9 cellular contexts compared by ENCODE assay signal in the genomic region with DNA sequence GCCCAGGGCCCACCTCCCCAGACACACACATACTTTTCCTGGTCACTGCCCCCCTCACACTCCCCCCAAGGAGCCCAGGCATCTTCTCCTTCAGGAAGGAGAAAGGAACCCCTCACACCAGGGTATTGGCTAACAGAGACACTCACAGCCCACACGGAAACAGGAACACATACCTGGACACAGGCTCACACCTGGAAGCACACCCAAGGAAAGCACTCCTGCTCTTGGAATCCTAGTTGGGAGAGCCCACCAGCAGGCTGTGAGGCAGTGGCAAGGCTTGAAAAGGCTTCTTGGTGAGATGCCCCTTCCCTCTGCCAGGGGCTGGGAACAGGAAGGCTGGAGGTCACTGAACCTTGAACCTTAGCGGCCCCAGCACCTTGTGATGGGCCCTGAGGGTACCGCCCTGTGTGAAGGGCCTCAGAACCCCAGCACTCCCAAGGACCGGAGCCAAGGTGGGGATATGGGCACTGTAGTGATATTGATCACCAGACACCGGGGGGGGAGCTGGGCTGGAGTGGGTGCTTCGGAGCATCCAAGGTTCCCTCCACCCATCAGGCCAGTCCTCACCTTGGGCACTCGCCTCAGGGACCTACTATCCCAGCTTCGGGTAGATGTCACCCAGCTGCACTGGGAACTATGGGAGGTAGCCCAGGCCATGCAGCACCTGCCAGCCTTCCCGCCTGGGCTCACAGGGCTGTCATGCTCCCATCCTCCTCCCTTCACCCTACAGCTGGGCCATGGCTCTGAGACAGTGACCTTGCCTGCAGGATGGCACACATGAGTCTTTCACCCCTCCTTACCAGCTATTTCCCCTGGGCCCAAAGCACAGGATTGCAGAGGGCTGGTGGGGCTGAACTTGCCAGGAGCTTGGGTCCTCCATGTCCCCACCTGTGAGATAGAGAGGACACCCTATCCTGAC. TPM values are rescaled to one million over a fixed set of nuclear protein-coding genes. Genes with fewer than 3 reads are reported as not detected.
DNase-seq lines count a peak whose midpoint lies in the region; ATAC-seq, FAIRE-seq and TF ChIP-seq lines count a peak whose summit lies in the region.
"Had no signal": no experiment of that assay in that cellular context is flagged by ENCODE, and none has a peak within 500 bp of the region (broad histone marks: within the 10 kb centered on the region; RNA-seq: fewer than 3 reads in every experiment).

No MANE protein-coding gene starts in this region.

- H3K36me3 Mint-ChIP-seq in naive thymus-derived CD4-positive, alpha-beta T cell, result no peaks in the 10 kb centered on the region

- H3K9ac ChIP-seq in liver (ENCODE audit: low read depth in 1 of 2, low read length in 2 of 2), result peak overlapping the region in 1 of 2 donors; percentile 0
- no peak overlapping the region for H3K9ac ChIP-seq in HepG2 (ENCODE audit: insufficient read depth, low read depth, low read length)
- no peak overlapping the region for H3K9ac ChIP-seq in mammary epithelial cell (ENCODE audit: insufficient read depth, low read length)

- dilution Hi-C loops in mammary epithelial cell (cut with HindIII; ENCODE audit: low sequenced_read_pairs), result loop anchor here (25.0 kb wide), 1 partner anchor 160 kb away; a partner anchor contains a TSS

- TF ChIP-seq RAD21 in liver (IDR thresholded peaks at IDR 0.05), result no peak
- TF ChIP-seq RAD21 in HepG2 (CRISPR knock-in tag; IDR thresholded peaks at IDR 0.05), result no peak

- H3K27me3 Mint-ChIP-seq in naive thymus-derived CD4-positive, alpha-beta T cell, result peaks cover 0 to 29% (median 0%) of the 10 kb centered on the region in 5 donors

- peak overlapping the region in 1 of 3 donors; percentile 80 for H3K4me3 ChIP-seq in liver (ENCODE audit: low read depth in 1 of 3, low read length in 3 of 3)
- no peak overlapping the region for H3K4me3 ChIP-seq in HepG2 (replicated peaks in 1 of 3; ENCODE audit: insufficient read depth in 1 of 3, low read depth in 2 of 3, low read length in 3 of 3)
- no peak overlapping the region for H3K4me3 ChIP-seq in mammary epithelial cell (replicated peaks in 1 of 3; ENCODE audit: insufficient read depth in 1 of 3, low read depth in 2 of 3, low read length in 3 of 3)
- peak overlapping the region; percentile 66 for H3K4me3 ChIP-seq in naive thymus-derived CD4-positive, alpha-beta T cell (ENCODE audit: low read length)
- peak overlapping the region; percentile 48 to 58 for H3K4me3 ChIP-seq in vagina

- H3K4me1 Mint-ChIP-seq in naive thymus-derived CD4-positive, alpha-beta T cell, result peaks cover 0 to 14% (median 5%) of the 10 kb centered on the region in 7 donors

- POLR2A ChIA-PET in HepG2 (lab: Yijun Ruan, JAX), result no interaction called here
- POLR2A ChIA-PET in naive thymus-derived CD4-positive, alpha-beta T cell (lab: Charles Lee), result no interaction called here

- H4K20me1 ChIP-seq in HepG2 (ENCODE audit: insufficient read depth, low read length), result no peaks in the 10 kb centered on the region
- H4K20me1 ChIP-seq in mammary epithelial cell (ENCODE audit: insufficient read depth, low read length), result no peaks in the 10 kb centered on the region

- H3K79me2 ChIP-seq in HepG2 (ENCODE audit: insufficient read depth, low read length), result no peaks in the 10 kb centered on the region
- H3K79me2 ChIP-seq in mammary epithelial cell (ENCODE audit: insufficient read depth, low read length), result no peaks in the 10 kb centered on the region

- TF ChIP-seq CTCF in liver (IDR thresholded peaks at IDR 0.05; ENCODE audit: low read depth, low read length, missing input control) (no peak), HepG2 (CRISPR knock-in tag; IDR thresholded peaks at IDR 0.05) (no peak), mammary epithelial cell (conservative IDR thresholded peaks at IDR 0.05 in 1 of 2, IDR thresholded peaks at IDR 0.05 in 1 of 2; ENCODE audit: extremely low read depth in 1 of 2, insufficient read depth in 1 of 2, low read depth in 1 of 2, low read length in 2 of 2) (no peak), vagina (IDR thresholded peaks at IDR 0.05) (no peak)

- H3K9me3 Mint-ChIP-seq in naive thymus-derived CD4-positive, alpha-beta T cell, result peaks cover 0 to 16% (median 7%) of the 10 kb centered on the region in 11 donors

- H3K36me3 ChIP-seq in liver (ENCODE audit: control insufficient read depth in 4 of 4, insufficient read depth in 3 of 4, low read depth in 1 of 4, low read length in 3 of 4) (no peaks in the 10 kb centered on the region), HepG2 (replicated peaks in 1 of 2; ENCODE audit: control insufficient read depth in 1 of 2, insufficient read depth in 2 of 2, low read length in 2 of 2) (no peaks in the 10 kb centered on the region), mammary epithelial cell (ENCODE audit: insufficient read depth, low read length) (no peaks in the 10 kb centered on the region), vagina (no peaks in the 10 kb centered on the region)
- H3K36me3 ChIP-seq in naive thymus-derived CD4-positive, alpha-beta T cell (ENCODE audit: control insufficient read depth in 2 of 3, insufficient read depth in 3 of 3, low read length in 3 of 3), result no peaks in the 10 kb centered on the region

- BruUV-seq in HepG2 (replicated peaks; lab: Mats Ljungman, UMichigan), result no TSS peak
- no TSS peak for BruUV-seq in mammary epithelial cell (replicated peaks; lab: Mats Ljungman, UMichigan)

- H3K9me3 ChIP-seq in liver (ENCODE audit: control insufficient read depth in 4 of 4, low read length in 3 of 4), result no peaks in the 10 kb centered on the region
- no peaks in the 10 kb centered on the region; the same call in 1 of the 2 replicates for H3K9me3 ChIP-seq in HepG2 (ENCODE audit: low read length)
- H3K9me3 ChIP-seq in mammary epithelial cell (replicated peaks; ENCODE audit: insufficient read depth, low read length), result no peaks in the 10 kb centered on the region
- no peaks in the 10 kb centered on the region for H3K9me3 ChIP-seq in naive thymus-derived CD4-positive, alpha-beta T cell (ENCODE audit: control insufficient read depth in 2 of 3, low read length in 3 of 3)
- H3K9me3 ChIP-seq in vagina, result no peaks in the 10 kb centered on the region

- H3K4me3 Mint-ChIP-seq in naive thymus-derived CD4-positive, alpha-beta T cell, result peak overlapping the region; percentile 50 to 91 (median 74)

- intact Hi-C loops in HepG2 (cut with micrococcal nuclease; ENCODE audit: unreplicated experiment) (no loop called here), mammary epithelial cell (cut with micrococcal nuclease) (no loop called here), vagina (cut with DNase I) (no loop called here)
- intact Hi-C loops in naive thymus-derived CD4-positive, alpha-beta T cell (cut with micrococcal nuclease), result loop anchor here in 1 of 2 donors (1.0 to 5.0 kb wide), 4 partner anchors 34 to 436 kb away; a partner anchor contains a TSS

- H2AFZ ChIP-seq in HepG2 (ENCODE audit: low read length) (no peak overlapping the region), mammary epithelial cell (ENCODE audit: low read depth, low read length) (peak overlapping the region; percentile 98)

- TF ChIP-seq POLR2A in HepG2 (IDR thresholded peaks at IDR 0.05; ENCODE audit: insufficient read depth in 1 of 2, low read depth in 2 of 2, low read length in 2 of 2) (no peak), vagina (IDR thresholded peaks at IDR 0.05) (no peak)

- CTCF ChIA-PET in HepG2 (lab: Yijun Ruan, JAX; ENCODE audit: low intra/inter-chr PET ratio, low total read pairs) (no interaction called here), mammary epithelial cell (lab: Charles Lee; ENCODE audit: low non-redundant PET) (interaction anchor here (0.7 kb wide), 1 partner anchor 493 kb away, joined by 5 read pairs; no protein-coding TSS in a partner anchor)
- CTCF ChIA-PET in naive thymus-derived CD4-positive, alpha-beta T cell (lab: Charles Lee), result interaction anchor here (0.7 to 1.0 kb wide), 3 partner anchors 13 to 122 kb away, joined by 3 to 5 read pairs (median 3); no protein-coding TSS in a partner anchor

- in situ Hi-C loops in HepG2 (cut with HindIII; ENCODE audit: extremely low pct_ligation_motif_present, low pct_unique_long_range_greater_than_20kb) (no loop called here), mammary epithelial cell (cut with MboI; ENCODE audit: low sequenced_read_pairs in 2 of 2) (no loop called here)

- no peak for ATAC-seq in HepG2
- no peak for ATAC-seq in naive thymus-derived CD4-positive, alpha-beta T cell
- no peak for ATAC-seq in HG03571 (IDR thresholded peaks at IDR 0.05; ENCODE audit: unreplicated experiment)

- H3K4me2 ChIP-seq in HepG2 (ENCODE audit: low read depth, low read length), result no peak overlapping the region
- no peak overlapping the region for H3K4me2 ChIP-seq in mammary epithelial cell (ENCODE audit: insufficient read depth, low read depth, low read length)

- H3K27ac ChIP-seq in liver (ENCODE audit: low read depth in 1 of 2, low read length in 2 of 2) (peak overlapping the region; percentile 87 to 91), HepG2 (ENCODE audit: extremely low read length, insufficient read depth, low read length) (no peak overlapping the region), mammary epithelial cell (ENCODE audit: insufficient read depth, low read depth, low read length) (no peak overlapping the region), vagina (peak overlapping the region; percentile 73)
- H3K27ac ChIP-seq in naive thymus-derived CD4-positive, alpha-beta T cell (ENCODE audit: low read depth, low read length), result peak overlapping the region; percentile 65

- peak overlapping the region in 5 of 9 donors; percentile 21 to 75 (median 32) for H3K27ac Mint-ChIP-seq in naive thymus-derived CD4-positive, alpha-beta T cell

- 91% methylated on average over 9 of the region's 9 CpGs for WGBS in liver
- WGBS in HepG2 (ENCODE audit: low lambda C conversion rate), result 45% methylated on average over 5 of the region's 9 CpGs
- 95% methylated on average over 8 of the region's 9 CpGs for WGBS in mammary epithelial cell (ENCODE audit: low coverage, missing lambda C conversion rate)

- no peak for FAIRE-seq in HepG2 (lab: Jason Lieb, UNC)

- H3K27me3 ChIP-seq in liver (ENCODE audit: control insufficient read depth in 4 of 4, insufficient read depth in 4 of 4, low read length in 3 of 4) (no peaks in the 10 kb centered on the region), HepG2 (ENCODE audit: control insufficient read depth in 1 of 2, insufficient read depth in 2 of 2, low read length in 2 of 2) (peaks cover 0 to 8% of the 10 kb centered on the region in 2 experiments; a peak in 2 of 5 replicates), mammary epithelial cell (ENCODE audit: insufficient read depth, low read length) (no peaks in the 10 kb centered on the region), vagina (no peaks in the 10 kb centered on the region)
- no peaks in the 10 kb centered on the region for H3K27me3 ChIP-seq in naive thymus-derived CD4-positive, alpha-beta T cell (ENCODE audit: control insufficient read depth in 2 of 2, insufficient read depth in 2 of 2, low read length in 2 of 2)

- DNase-seq in HepG2 (ENCODE audit: low spot score) (no peak), mammary epithelial cell (no peak), vagina (ENCODE audit: extremely low spot score in 2 of 2) (peak; percentile 84 to 93), NCI-H1105 (lab: John Stamatoyannopoulos, UW) (no peak), SK-N-DZ (ENCODE audit: low spot score) (no peak)
- DNase-seq in naive thymus-derived CD4-positive, alpha-beta T cell, result no peak
- DNase-seq: EL had no signal

- peaks cover 2 to 20% (median 13%) of the 10 kb centered on the region in 4 donors for H3K4me1 ChIP-seq in liver (ENCODE audit: control insufficient read depth in 4 of 4, insufficient read depth in 4 of 4, low read length in 3 of 4)
- peaks cover 17% of the 10 kb centered on the region for H3K4me1 ChIP-seq in HepG2 (ENCODE audit: insufficient read depth, low read length)
- peaks cover 14% of the 10 kb centered on the region for H3K4me1 ChIP-seq in mammary epithelial cell (ENCODE audit: insufficient read depth, low read length)
- peaks cover 0 to 11% of the 10 kb centered on the region in 2 donors for H3K4me1 ChIP-seq in naive thymus-derived CD4-positive, alpha-beta T cell (ENCODE audit: control insufficient read depth in 2 of 2, insufficient read depth in 2 of 2, low read length in 2 of 2)
- peaks cover 27% of the 10 kb centered on the region for H3K4me1 ChIP-seq in vagina

- TF ChIP-seq EP300 in HepG2 (IDR thresholded peaks at IDR 0.05; ENCODE audit: low read depth in 2 of 2, low read length in 2 of 2) (no peak), HepG2 (CRISPR knock-in tag; IDR thresholded peaks at IDR 0.05; ENCODE audit: borderline replicate concordance) (no peak)

RNA-seq across cellular contexts. Expression of a gene that starts 16.4 kb away (rescaled TPM):
- total RNA-seq in liver (1 to 10 TPM in 1 of 2 donors, under 1 TPM in 1; 0.51 to 1.3 TPM), HepG2 (2016; rRNA removed; fragmentation: Illumina TruSeq; extraction: Trizol) (not detected in 2 replicates), mammary epithelial cell (not detected), vagina (not detected)
- polyA plus RNA-seq in liver (under 1 TPM; 0.76 to 0.86 TPM), HepG2 (2011; rRNA removed) (0.13 TPM in 1 of 2 replicates, not detected in the other), mammary epithelial cell (not detected)
- not detected in 2 replicates for total RNA-seq in HepG2 (2016; cell fraction: cytosol; rRNA removed; fragmentation: Illumina TruSeq; extraction: Trizol; ENCODE audit: low read depth)
- total RNA-seq in HepG2 (2016; cell fraction: insoluble cytoplasmic fraction; rRNA removed; fragmentation: Illumina TruSeq; extraction: Trizol), result not detected in 2 replicates
- total RNA-seq in HepG2 (2016; cell fraction: membrane; rRNA removed; fragmentation: Illumina TruSeq; extraction: Trizol), result not detected in 2 replicates
- not detected in 2 replicates for total RNA-seq in HepG2 (2016; cell fraction: nucleus; rRNA removed; fragmentation: Illumina TruSeq; extraction: Trizol)
- 0.06 TPM in 1 of 2 replicates, not detected in the other for polyA plus RNA-seq in HepG2 (2011; cell fraction: cytosol; rRNA removed)
- polyA plus RNA-seq in HepG2 (2011; cell fraction: nucleus; rRNA removed), result not detected in 2 replicates
- polyA plus RNA-seq in HepG2 (2012), result not detected in 2 replicates
- polyA plus RNA-seq in HepG2 (2016; cell fraction: cytosol; fragmentation: Illumina TruSeq; extraction: Trizol; ENCODE audit: low read depth), result not detected in 2 replicates
- not detected in 2 replicates for polyA plus RNA-seq in HepG2 (2016; cell fraction: insoluble cytoplasmic fraction; fragmentation: Illumina TruSeq; extraction: Trizol; ENCODE audit: low read depth)
- not detected in 2 replicates for polyA plus RNA-seq in HepG2 (2016; cell fraction: membrane; fragmentation: Illumina TruSeq; extraction: Trizol; ENCODE audit: low read depth)
- polyA plus RNA-seq in HepG2 (2016; cell fraction: nucleus; fragmentation: Illumina TruSeq; extraction: Trizol; ENCODE audit: insufficient read depth, low read depth), result not detected in 2 replicates
- 0.16 TPM in 1 of 2 replicates, not detected in the other for polyA minus RNA-seq in HepG2 (2011; rRNA and poly(A)+ RNA removed; ENCODE audit: low replicate concordance)
- polyA minus RNA-seq in HepG2 (2011; cell fraction: cytosol; rRNA and poly(A)+ RNA removed), result not detected in 2 replicates
- not detected in 2 replicates for polyA minus RNA-seq in HepG2 (2011; cell fraction: nucleus; rRNA and poly(A)+ RNA removed)
- not detected for polyA minus RNA-seq in mammary epithelial cell
- total RNA-seq in naive thymus-derived CD4-positive, alpha-beta T cell, result not detected
- polyA plus RNA-seq in naive thymus-derived CD4-positive, alpha-beta T cell, result not detected
- polyA plus RNA-seq in SK-N-DZ (2014; cell fraction: cytosol; rRNA removed), result not detected in 2 replicates
- polyA plus RNA-seq in SK-N-DZ (2014; cell fraction: nucleus; rRNA removed), result not detected in 2 replicates

RNA-seq across cellular contexts. Expression of a gene that starts 30.6 kb away (rescaled TPM):
- total RNA-seq in liver, result 10 to 100 TPM in 1 of 2 donors, 1 to 10 TPM in 1; 7.2 to 28.4 TPM
- polyA plus RNA-seq in liver, result 10 to 100 TPM; 19.8 to 27.4 TPM
- total RNA-seq in HepG2 (2016; rRNA removed; fragmentation: Illumina TruSeq; extraction: Trizol), result not detected in 2 replicates
- total RNA-seq in HepG2 (2016; cell fraction: cytosol; rRNA removed; fragmentation: Illumina TruSeq; extraction: Trizol; ENCODE audit: low read depth), result not detected in 2 replicates
- total RNA-seq in HepG2 (2016; cell fraction: insoluble cytoplasmic fraction; rRNA removed; fragmentation: Illumina TruSeq; extraction: Trizol), result not detected in 2 replicates
- total RNA-seq in HepG2 (2016; cell fraction: membrane; rRNA removed; fragmentation: Illumina TruSeq; extraction: Trizol), result not detected in 2 replicates
- total RNA-seq in HepG2 (2016; cell fraction: nucleus; rRNA removed; fragmentation: Illumina TruSeq; extraction: Trizol), result not detected in 2 replicates
- polyA plus RNA-seq in HepG2 (2011; rRNA removed), result not detected in 2 replicates
- polyA plus RNA-seq in HepG2 (2011; cell fraction: cytosol; rRNA removed), result not detected in 2 replicates
- polyA plus RNA-seq in HepG2 (2011; cell fraction: nucleus; rRNA removed), result 0.10 TPM in 1 of 2 replicates, not detected in the other
- polyA plus RNA-seq in HepG2 (2012), result not detected in 2 replicates
- polyA plus RNA-seq in HepG2 (2016; cell fraction: cytosol; fragmentation: Illumina TruSeq; extraction: Trizol; ENCODE audit: low read depth), result not detected in 2 replicates
- not detected in 2 replicates for polyA plus RNA-seq in HepG2 (2016; cell fraction: insoluble cytoplasmic fraction; fragmentation: Illumina TruSeq; extraction: Trizol; ENCODE audit: low read depth)
- not detected in 2 replicates for polyA plus RNA-seq in HepG2 (2016; cell fraction: membrane; fragmentation: Illumina TruSeq; extraction: Trizol; ENCODE audit: low read depth)
- not detected in 2 replicates for polyA plus RNA-seq in HepG2 (2016; cell fraction: nucleus; fragmentation: Illumina TruSeq; extraction: Trizol; ENCODE audit: insufficient read depth, low read depth)
- polyA minus RNA-seq in HepG2 (2011; rRNA and poly(A)+ RNA removed; ENCODE audit: low replicate concordance), result not detected in 2 replicates
- polyA minus RNA-seq in HepG2 (2011; cell fraction: cytosol; rRNA and poly(A)+ RNA removed), result not detected in 2 replicates
- polyA minus RNA-seq in HepG2 (2011; cell fraction: nucleus; rRNA and poly(A)+ RNA removed), result not detected in 2 replicates
- total RNA-seq in mammary epithelial cell, result under 1 TPM in 1 of 2 donors, not detected in 1; 0.33 TPM
- not detected for polyA plus RNA-seq in mammary epithelial cell
- polyA minus RNA-seq in mammary epithelial cell, result not detected
- not detected for total RNA-seq in naive thymus-derived CD4-positive, alpha-beta T cell
- polyA plus RNA-seq in naive thymus-derived CD4-positive, alpha-beta T cell, result not detected
- total RNA-seq in vagina, result 13.0 TPM
- 0.43 and 0.46 TPM in 2 replicates for polyA plus RNA-seq in SK-N-DZ (2014; cell fraction: cytosol; rRNA removed)
- 1.3 and 2.0 TPM in 2 replicates for polyA plus RNA-seq in SK-N-DZ (2014; cell fraction: nucleus; rRNA removed)

Comparison
In these comparisons a context has a peak if more than half of its experiments do, and no peak if none do; other contexts are left out.
1. H3K27ac ChIP-seq: peak in liver (2 of 2), naive thymus-derived CD4-positive, alpha-beta T cell (single experiment) and vagina (single experiment); none in HepG2 (single experiment) and mammary epithelial cell (single experiment).
2. RNA of a gene that starts 30.6 kb away (total RNA-seq): 7.2 to 28.4 TPM in liver and 13.0 TPM in vagina (single experiment); 0.33 TPM in mammary epithelial cell, not detected in HepG2 and not detected in naive thymus-derived CD4-positive, alpha-beta T cell; every median in the first group is over 4 times any median in the second.
3. H3K4me3 ChIP-seq: peak in naive thymus-derived CD4-positive, alpha-beta T cell (single experiment) and vagina (2 of 2); none in HepG2 (0 of 3) and mammary epithelial cell (0 of 3).
4. DNase-seq: peak in vagina (2 of 2); none in HepG2 (single experiment), mammary epithelial cell (single experiment), naive thymus-derived CD4-positive, alpha-beta T cell (0 of 9), NCI-H1105 (single experiment) and SK-N-DZ (single experiment).